Comparison of ENCODE assay signal across 2 cellular contexts in the genomic region with DNA sequence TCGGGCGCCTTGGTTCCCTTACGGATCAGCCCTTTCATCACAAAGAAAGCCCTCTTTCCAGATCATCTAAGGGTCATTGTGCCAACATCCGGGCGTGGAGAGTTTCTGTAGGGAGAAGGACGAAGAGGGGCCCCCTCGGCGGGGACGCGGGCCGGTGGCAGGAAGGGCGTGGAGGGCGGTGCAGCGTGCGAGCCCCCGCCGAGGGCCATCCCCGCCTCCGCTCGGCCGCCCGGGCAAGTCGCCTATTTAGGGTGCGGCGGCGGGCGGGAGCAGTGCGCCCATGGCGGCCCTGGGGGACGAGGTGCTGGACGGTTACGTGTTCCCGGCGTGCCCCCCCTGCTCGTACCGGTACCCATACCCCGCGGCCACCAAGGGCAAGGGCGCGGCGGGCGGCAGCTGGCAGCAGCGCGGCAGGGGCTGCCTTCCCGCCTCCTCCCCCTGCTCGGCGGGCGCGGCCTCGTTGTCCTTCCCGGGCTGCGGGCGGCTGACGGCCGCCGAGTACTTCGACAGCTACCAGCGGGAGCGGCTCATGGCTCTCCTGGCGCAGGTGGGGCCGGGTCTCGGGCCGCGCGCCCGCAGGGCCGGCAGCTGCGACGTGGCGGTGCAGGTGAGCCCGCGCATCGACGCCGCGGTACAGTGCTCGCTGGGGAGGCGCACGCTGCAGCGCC.
TF ChIP-seq lines count a peak whose summit lies in the region.

A gene with protein sequence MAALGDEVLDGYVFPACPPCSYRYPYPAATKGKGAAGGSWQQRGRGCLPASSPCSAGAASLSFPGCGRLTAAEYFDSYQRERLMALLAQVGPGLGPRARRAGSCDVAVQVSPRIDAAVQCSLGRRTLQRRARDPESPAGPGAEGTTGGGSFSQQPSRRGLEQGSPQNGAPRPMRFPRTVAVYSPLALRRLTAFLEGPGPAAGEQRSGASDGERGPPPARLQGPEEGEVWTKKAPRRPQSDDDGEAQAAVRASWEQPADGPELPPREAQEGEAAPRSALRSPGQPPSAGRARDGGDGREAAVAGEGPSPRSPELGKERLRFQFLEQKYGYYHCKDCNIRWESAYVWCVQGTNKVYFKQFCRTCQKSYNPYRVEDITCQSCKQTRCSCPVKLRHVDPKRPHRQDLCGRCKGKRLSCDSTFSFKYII (plus strand): TSS at position 241 of the 668 bp plus-strand sequence. CDS start 40 bp downstream, at position 281.

TF ChIP-seq in H1, 55 proteins besides CTCF, POLR2A, EP300 and RAD21 (continued from another document):
- TF ChIP-seq KDM4A (IDR thresholded peaks at IDR 0.05; ENCODE audit: low read depth, low read length, severe bottlenecking), result peak; percentile 29
- TF ChIP-seq SUZ12 (IDR thresholded peaks at IDR 0.05; ENCODE audit: low read length), result peak; percentile 28
- TF ChIP-seq, protein P1, sequence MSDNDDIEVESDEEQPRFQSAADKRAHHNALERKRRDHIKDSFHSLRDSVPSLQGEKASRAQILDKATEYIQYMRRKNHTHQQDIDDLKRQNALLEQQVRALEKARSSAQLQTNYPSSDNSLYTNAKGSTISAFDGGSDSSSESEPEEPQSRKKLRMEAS (IDR thresholded peaks at IDR 0.05), result peak; percentile 30
- TF ChIP-seq TAF1 (IDR thresholded peaks at IDR 0.05; ENCODE audit: low read depth, low read length), result 0 out of 2 replicates have a peak, but pooled peaks have one; percentile 12
- TF ChIP-seq, protein P2, sequence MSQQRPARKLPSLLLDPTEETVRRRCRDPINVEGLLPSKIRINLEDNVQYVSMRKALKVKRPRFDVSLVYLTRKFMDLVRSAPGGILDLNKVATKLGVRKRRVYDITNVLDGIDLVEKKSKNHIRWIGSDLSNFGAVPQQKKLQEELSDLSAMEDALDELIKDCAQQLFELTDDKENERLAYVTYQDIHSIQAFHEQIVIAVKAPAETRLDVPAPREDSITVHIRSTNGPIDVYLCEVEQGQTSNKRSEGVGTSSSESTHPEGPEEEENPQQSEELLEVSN (IDR thresholded peaks at IDR 0.05), result peak; percentile 52
- peak; percentile 58 for TF ChIP-seq ASH2L (IDR thresholded peaks at IDR 0.05; ENCODE audit: low read length)
- TF ChIP-seq MAFK (IDR thresholded peaks at IDR 0.05; ENCODE audit: low read depth, low read length), result no peak
- no peak for TF ChIP-seq GTF2F1 (IDR thresholded peaks at IDR 0.05; ENCODE audit: borderline replicate concordance, low read depth, low read length)

TF ChIP-seq in neural cell, 6 proteins besides CTCF, POLR2A, EP300 and RAD21 (continued from another document):
- TF ChIP-seq, protein P3, sequence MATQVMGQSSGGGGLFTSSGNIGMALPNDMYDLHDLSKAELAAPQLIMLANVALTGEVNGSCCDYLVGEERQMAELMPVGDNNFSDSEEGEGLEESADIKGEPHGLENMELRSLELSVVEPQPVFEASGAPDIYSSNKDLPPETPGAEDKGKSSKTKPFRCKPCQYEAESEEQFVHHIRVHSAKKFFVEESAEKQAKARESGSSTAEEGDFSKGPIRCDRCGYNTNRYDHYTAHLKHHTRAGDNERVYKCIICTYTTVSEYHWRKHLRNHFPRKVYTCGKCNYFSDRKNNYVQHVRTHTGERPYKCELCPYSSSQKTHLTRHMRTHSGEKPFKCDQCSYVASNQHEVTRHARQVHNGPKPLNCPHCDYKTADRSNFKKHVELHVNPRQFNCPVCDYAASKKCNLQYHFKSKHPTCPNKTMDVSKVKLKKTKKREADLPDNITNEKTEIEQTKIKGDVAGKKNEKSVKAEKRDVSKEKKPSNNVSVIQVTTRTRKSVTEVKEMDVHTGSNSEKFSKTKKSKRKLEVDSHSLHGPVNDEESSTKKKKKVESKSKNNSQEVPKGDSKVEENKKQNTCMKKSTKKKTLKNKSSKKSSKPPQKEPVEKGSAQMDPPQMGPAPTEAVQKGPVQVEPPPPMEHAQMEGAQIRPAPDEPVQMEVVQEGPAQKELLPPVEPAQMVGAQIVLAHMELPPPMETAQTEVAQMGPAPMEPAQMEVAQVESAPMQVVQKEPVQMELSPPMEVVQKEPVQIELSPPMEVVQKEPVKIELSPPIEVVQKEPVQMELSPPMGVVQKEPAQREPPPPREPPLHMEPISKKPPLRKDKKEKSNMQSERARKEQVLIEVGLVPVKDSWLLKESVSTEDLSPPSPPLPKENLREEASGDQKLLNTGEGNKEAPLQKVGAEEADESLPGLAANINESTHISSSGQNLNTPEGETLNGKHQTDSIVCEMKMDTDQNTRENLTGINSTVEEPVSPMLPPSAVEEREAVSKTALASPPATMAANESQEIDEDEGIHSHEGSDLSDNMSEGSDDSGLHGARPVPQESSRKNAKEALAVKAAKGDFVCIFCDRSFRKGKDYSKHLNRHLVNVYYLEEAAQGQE (IDR thresholded peaks at IDR 0.05; ENCODE audit: borderline replicate concordance), result no peak
- TF ChIP-seq EZH2 (IDR thresholded peaks at IDR 0.05; ENCODE audit: borderline replicate concordance, insufficient read depth, low read length, poor library complexity, severe bottlenecking) (no peak), MXI1 (conservative IDR thresholded peaks at IDR 0.05; ENCODE audit: poor library complexity, severe bottlenecking) (no peak), POLR2AphosphoS5 (IDR thresholded peaks at IDR 0.05) (no peak), SMC3 (conservative IDR thresholded peaks at IDR 0.05; ENCODE audit: poor library complexity) (no peak)
TF ChIP-seq in neural cell: peak in this region for 0.
